Comparison of ENCODE assay signal across 1 cellular context in genomic region chr3:57080171-57080570, GRCh38.
TF ChIP-seq lines count a peak whose summit lies in the region.

No MANE protein-coding gene starts in this region.

TF ChIP-seq in HepG2, 621 proteins besides CTCF, POLR2A, EP300 and RAD21:
- TF ChIP-seq ZSCAN20 (CRISPR knock-in tag; IDR thresholded peaks at IDR 0.05; ENCODE audit: borderline replicate concordance) (no peak), ZBED4 (CRISPR knock-in tag; IDR thresholded peaks at IDR 0.05; ENCODE audit: borderline replicate concordance) (no peak), ZFP62 (CRISPR knock-in tag; IDR thresholded peaks at IDR 0.05) (no peak), ZSCAN31 (CRISPR knock-in tag; IDR thresholded peaks at IDR 0.05; ENCODE audit: low read depth) (no peak), IRF2 (CRISPR knock-in tag; IDR thresholded peaks at IDR 0.05) (no peak), THAP8 (CRISPR knock-in tag; IDR thresholded peaks at IDR 0.05; ENCODE audit: borderline replicate concordance) (no peak), ZKSCAN8 (CRISPR knock-in tag; IDR thresholded peaks at IDR 0.05; ENCODE audit: borderline replicate concordance) (no peak), NFKBIZ (CRISPR knock-in tag; IDR thresholded peaks at IDR 0.05) (no peak), RFX1 (IDR thresholded peaks at IDR 0.05) (no peak)
